In the genomic region with DNA sequence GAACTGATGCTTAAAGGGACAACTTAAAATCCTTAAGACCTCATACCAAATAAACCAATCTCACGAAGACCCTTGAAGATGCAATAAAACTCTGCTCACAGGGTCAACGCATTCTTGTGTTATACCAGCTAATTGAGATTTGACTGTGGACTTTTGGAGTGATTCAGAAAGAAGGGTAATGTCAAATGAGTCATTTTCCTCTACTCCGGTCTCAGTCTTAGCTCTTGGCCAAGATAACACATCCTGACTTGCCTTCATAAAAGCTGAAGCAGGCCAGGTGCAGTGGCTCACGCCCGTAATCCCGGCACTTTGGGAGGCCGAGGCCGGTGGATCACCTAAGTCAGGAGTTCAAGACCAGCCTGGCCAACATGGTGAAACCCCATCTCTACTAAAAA, we compare ENCODE assay signal across 8 cellular contexts.
DNase-seq lines count a peak whose midpoint lies in the region; ATAC-seq and TF ChIP-seq lines count a peak whose summit lies in the region.

No MANE protein-coding gene starts in this region.

- peaks cover 74% of the 10 kb centered on the region for H3K4me1 Mint-ChIP-seq in stimulated activated memory B cell treated with anti-CD40 and anti-IgM and Interleukin-4, amounts not matched to agents 10 μg/mL and 1 μg/mL and 100 μg/mL, for 72 hours

- H3K36me3 Mint-ChIP-seq in stimulated activated memory B cell treated with anti-CD40 and anti-IgM and Interleukin-4, amounts not matched to agents 10 μg/mL and 1 μg/mL and 100 μg/mL, for 72 hours = peaks cover 44% of the 10 kb centered on the region

- H3K27me3 ChIP-seq in DND-41 (ENCODE audit: insufficient read depth, low read length, poor library complexity) = no peaks in the 10 kb centered on the region

- H3K27me3 Mint-ChIP-seq in stimulated activated memory B cell treated with anti-CD40 and anti-IgM and Interleukin-4, amounts not matched to agents 10 μg/mL and 1 μg/mL and 100 μg/mL, for 72 hours = no peaks in the 10 kb centered on the region

- peaks cover 61% of the 10 kb centered on the region for H3K4me1 ChIP-seq in DND-41 (ENCODE audit: insufficient read depth, low read length)

- H3K9ac ChIP-seq in DND-41 (ENCODE audit: low read depth, low read length) = peak overlapping the region; percentile 91; the same call in 1 of the 2 replicates

- peak overlapping the region; percentile 92 for H3K27ac Mint-ChIP-seq in stimulated activated memory B cell treated with anti-CD40 and anti-IgM and Interleukin-4, amounts not matched to agents 10 μg/mL and 1 μg/mL and 100 μg/mL, for 72 hours

- peak; percentile 8 for DNase-seq in DND-41
- peak; percentile 89 for DNase-seq in NCI-H226
- peak; percentile 54 for DNase-seq in activated naive CD4-positive, alpha-beta T cell treated with anti-CD3 and anti-CD28 coated beads, Interleukin-2, amount 50 U/mL, for 16 hours
- DNase-seq in substantia nigra (lab: John Stamatoyannopoulos, UW) = no peak
- DNase-seq in DMS79 (lab: John Stamatoyannopoulos, UW) = no peak
- no peak for DNase-seq in NCI-H2196 (lab: John Stamatoyannopoulos, UW; ENCODE audit: unreplicated experiment)

- H3K4me3 ChIP-seq in DND-41 (ENCODE audit: low read depth in 1 of 2, low read length in 2 of 2) = peak overlapping the region in 1 of 2 experiments; percentile 57; a peak in 2 of 4 replicates
- peak overlapping the region; percentile 20; the same call in 1 of the 2 replicates for H3K4me3 ChIP-seq in iPS-18c (ENCODE audit: insufficient read depth, low read depth, low read length)

- peak overlapping the region; percentile 82 for H3K4me3 Mint-ChIP-seq in stimulated activated memory B cell treated with anti-CD40 and anti-IgM and Interleukin-4, amounts not matched to agents 10 μg/mL and 1 μg/mL and 100 μg/mL, for 72 hours

- H4K20me1 ChIP-seq in DND-41 (ENCODE audit: insufficient read depth, low read length) = peaks cover 67% of the 10 kb centered on the region

- no peak for ATAC-seq in DND-41 (ENCODE audit: insufficient read depth, low read depth)
- peak; percentile 3 for ATAC-seq in stimulated activated memory B cell treated with anti-CD40 and anti-IgM and Interleukin-4, amounts not matched to agents 10 μg/mL and 1 μg/mL and 100 μg/mL, for 72 hours

- H3K4me2 ChIP-seq in DND-41 (ENCODE audit: insufficient read depth, low read length) = peak overlapping the region; percentile 98

- no peaks in the 10 kb centered on the region for H3K9me3 ChIP-seq in DND-41 (ENCODE audit: insufficient read depth, low read length, severe bottlenecking)
- H3K9me3 ChIP-seq in iPS-18c (ENCODE audit: control insufficient read depth, insufficient read depth, low read length) = peaks cover 4% of the 10 kb centered on the region

- H3K27ac ChIP-seq in DND-41 (ENCODE audit: low read length) = peak overlapping the region; percentile 62
- no peak overlapping the region for H3K27ac ChIP-seq in substantia nigra (ENCODE audit: low read depth, low read length, poor library complexity, severe bottlenecking)

- H3K36me3 ChIP-seq in DND-41 (ENCODE audit: insufficient read depth, low read length) = peaks cover 53% of the 10 kb centered on the region

- TF ChIP-seq CTCF in DND-41 (IDR thresholded peaks at IDR 0.05; ENCODE audit: borderline replicate concordance, extremely low read depth, low read length, poor library complexity, severe bottlenecking) = no peak

- no peaks in the 10 kb centered on the region for H3K9me3 Mint-ChIP-seq in stimulated activated memory B cell treated with anti-CD40 and anti-IgM and Interleukin-4, amounts not matched to agents 10 μg/mL and 1 μg/mL and 100 μg/mL, for 72 hours

- H2AFZ ChIP-seq in DND-41 (ENCODE audit: low read depth, low read length) = no peak overlapping the region

- peaks cover 85% of the 10 kb centered on the region for H3K79me2 ChIP-seq in DND-41 (ENCODE audit: insufficient read depth, low read length)

Comparison
In these comparisons a context has a peak if more than half of its experiments do, and no peak if none do; other contexts are left out.
1. DNase-seq: peak in DND-41 (single experiment), NCI-H226 (single experiment) and activated naive CD4-positive, alpha-beta T cell treated with anti-CD3 and anti-CD28 coated beads, Interleukin-2, amount 50 U/mL, for 16 hours (single experiment); none in substantia nigra (0 of 49), DMS79 (single experiment) and NCI-H2196 (single experiment).